Comparison of ENCODE assay signal across 8 cellular contexts in the genomic region with DNA sequence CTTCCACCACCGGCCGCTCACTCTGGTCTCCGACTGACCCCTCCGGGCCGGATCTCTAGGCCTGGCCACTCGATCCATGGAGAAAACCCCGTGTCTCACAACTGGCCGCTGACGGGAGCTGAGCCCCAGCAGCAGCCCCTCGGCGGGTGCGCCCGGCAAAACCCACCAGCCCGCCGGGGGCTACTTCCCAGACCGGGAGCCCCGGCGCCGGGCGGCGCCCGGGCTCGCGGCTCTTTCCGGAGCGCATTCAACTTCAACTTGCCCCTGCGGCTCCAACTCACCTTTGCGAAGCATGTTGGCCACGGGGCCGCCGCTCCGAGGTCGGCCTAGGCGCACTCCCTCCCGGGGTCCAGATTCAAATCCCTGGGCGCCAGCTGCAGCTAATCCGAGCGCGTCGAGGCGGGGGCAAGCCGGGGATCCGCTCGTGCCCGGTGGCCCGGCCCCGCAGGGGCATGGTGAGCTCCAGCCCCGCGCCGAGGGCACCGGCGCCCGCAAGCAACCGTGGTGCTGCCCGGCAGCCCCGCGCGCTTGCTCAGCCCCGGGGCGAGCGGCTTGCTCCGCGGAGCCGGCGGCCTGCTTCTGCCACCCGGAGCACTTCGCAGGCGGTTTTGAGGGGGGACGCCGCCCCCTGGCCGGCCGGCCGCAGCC. TPM values are rescaled to one million over a fixed set of nuclear protein-coding genes. Genes with fewer than 3 reads are reported as not detected.
A peak's percentile ranks its signal among the peaks of the same experiment; 100 is the strongest.
DNase-seq lines count a peak whose midpoint lies in the region; TF ChIP-seq lines count a peak whose summit lies in the region.

No MANE protein-coding gene starts in this region.

- H3K36me3 ChIP-seq in Peyer's patch: no peaks in the 10 kb centered on the region

- H3K9me3 ChIP-seq in Peyer's patch: no peaks in the 10 kb centered on the region

- peaks cover 0 to 36% (median 24%) of the 10 kb centered on the region in 4 donors for H3K4me1 ChIP-seq in Peyer's patch

- no peak for TF ChIP-seq POLR2A in Peyer's patch (IDR thresholded peaks at IDR 0.05)

- H3K27ac ChIP-seq in Peyer's patch: peak overlapping the region in 1 of 4 donors; percentile 28

- DNase-seq in GM03348 (ENCODE audit: low spot score) (peak; percentile 33), Peyer's patch (no peak), fibroblast of the aortic adventitia (ENCODE audit: low read depth) (no peak), retina (peak; percentile 71), NCI-H526 treated with DMSO at 0.1 percent for 48 hours (lab: John Stamatoyannopoulos, UW) (no peak), DMS153 (lab: John Stamatoyannopoulos, UW) (no peak), MV-4-11 (lab: John Stamatoyannopoulos, UW) (no peak)
- no peak for DNase-seq in effector CD4-positive, alpha-beta T cell

- H3K4me3 ChIP-seq in Peyer's patch: peak overlapping the region; percentile 33 to 63 (median 60)
- peak overlapping the region; percentile 54 for H3K4me3 ChIP-seq in fibroblast of the aortic adventitia (ENCODE audit: low read depth, low read length)

- peaks cover 0 to 23% of the 10 kb centered on the region in 2 donors for H3K27me3 ChIP-seq in Peyer's patch

- TF ChIP-seq CTCF in Peyer's patch (IDR thresholded peaks at IDR 0.05) (no peak), fibroblast of the aortic adventitia (IDR thresholded peaks at IDR 0.05; ENCODE audit: insufficient read depth, low read length) (no peak)

RNA-seq across cellular contexts. Expression of a gene that starts 0.4 kb away (rescaled TPM):
- total RNA-seq in Peyer's patch (not detected), fibroblast of the aortic adventitia (ENCODE audit: low replicate concordance) (0.27 and 0.90 TPM in 2 replicates)

RNA-seq across cellular contexts. Expression of a gene that starts 5.3 kb away (rescaled TPM):
- total RNA-seq in Peyer's patch (100 to 1,000 TPM in 1 of 4 donors, 10 to 100 TPM in 3; 25.9 to 130 (median 64.5) TPM), fibroblast of the aortic adventitia (ENCODE audit: low replicate concordance) (28.8 and 50.5 TPM in 2 replicates)

RNA-seq across cellular contexts. Expression of a gene that starts 17.1 kb away (rescaled TPM):
- total RNA-seq in Peyer's patch (10 to 100 TPM; 32.4 to 49.0 (median 37.8) TPM), fibroblast of the aortic adventitia (ENCODE audit: low replicate concordance) (38.8 and 39.9 TPM in 2 replicates)

RNA-seq across cellular contexts. Expression of a gene that starts 30.2 kb away (rescaled TPM):
- total RNA-seq in Peyer's patch: 10 to 100 TPM in 2 of 4 donors, 1 to 10 TPM in 2; 6.8 to 40.4 (median 12.8) TPM
- 36.4 and 57.6 TPM in 2 replicates for total RNA-seq in fibroblast of the aortic adventitia (ENCODE audit: low replicate concordance)

Comparison
In these comparisons a context has a peak if more than half of its experiments do, and no peak if none do; other contexts are left out.
1. DNase-seq: peak in GM03348 (single experiment) and retina (single experiment); none in Peyer's patch (0 of 3), fibroblast of the aortic adventitia (single experiment), effector CD4-positive, alpha-beta T cell (single experiment), NCI-H526 treated with DMSO at 0.1 percent for 48 hours (single experiment), DMS153 (single experiment) and MV-4-11 (single experiment).